1 cellular context compared by ENCODE assay signal in genomic region chr20:43462369-43463132, GRCh38.
A peak's percentile ranks its signal among the peaks of the same experiment; 100 is the strongest.
TF ChIP-seq lines count a peak whose summit lies in the region.

No MANE protein-coding gene starts in this region.

TF ChIP-seq in HEK293, 187 proteins besides CTCF, POLR2A, EP300 and RAD21 (continued from another document):
- TF ChIP-seq ZNF449 (tag by site-specific recombination; IDR thresholded peaks at IDR 0.05): peak; percentile 41; the same call in 1 of the 2 replicates
TF ChIP-seq in HEK293: peak in this region for 1.
